ENCODE assay signal across 15 cellular contexts in the genomic region with DNA sequence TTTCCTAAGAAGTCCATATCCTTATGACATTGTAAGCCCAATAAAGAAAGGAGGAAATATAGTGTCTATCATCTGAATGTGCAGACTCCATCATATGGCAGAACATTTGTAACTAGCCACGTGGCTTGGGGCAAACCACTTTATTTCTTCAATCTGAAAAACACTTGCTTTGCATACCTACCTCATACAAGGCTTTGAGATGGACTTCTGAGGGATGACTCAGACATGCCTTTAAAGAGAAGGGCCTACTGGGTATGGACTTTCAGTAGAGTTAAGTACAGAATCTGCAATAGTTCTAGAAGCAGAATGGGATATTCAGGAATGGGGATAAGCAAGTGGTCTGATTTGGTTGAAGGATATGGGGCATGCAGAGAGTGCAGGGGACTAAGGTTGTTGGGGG.
"Had no signal": no experiment of that assay in that cellular context is flagged by ENCODE, and none has a peak within 500 bp of the region (broad histone marks: within the 10 kb centered on the region; RNA-seq: fewer than 3 reads in every experiment).

No MANE protein-coding gene starts in this region.

- H3K4me1 ChIP-seq: prostate gland had no signal

- H3K27me3 ChIP-seq: suprapubic skin had no signal

- H3K4me3 ChIP-seq: prostate gland, spleen, suprapubic skin had no signal

- H3K27ac ChIP-seq: epithelial cell of prostate, prostate gland, spleen, suprapubic skin had no signal

- ATAC-seq: activated T-helper 17 cell treated with anti-CD3 and anti-CD28 coated beads, Interleukin-2, amount 50 U/mL, for 72 hours; effector memory CD8-positive, alpha-beta T cell; sciatic nerve had no signal

- H3K9me3 ChIP-seq: prostate gland, spleen, suprapubic skin had no signal

- DNase-seq: activated CD4-positive, alpha-beta T cell treated with anti-CD3 and anti-CD28 coated beads for 1 hour; activated CD4-positive, alpha-beta T cell treated with anti-CD3 and anti-CD28 coated beads, Interleukin-2, amount 50 U/mL, for 4 hours; activated naive CD4-positive, alpha-beta T cell treated with anti-CD3 and anti-CD28 coated beads for 36 hours; activated T-cell treated with anti-CD3 and anti-CD28 coated beads for 4 hours; cerebellar nuclear complex; dermis blood vessel endothelial cell; effector memory CD8-positive, alpha-beta T cell; foreskin melanocyte; spleen; T1000 had no signal

- H3K36me3 ChIP-seq: prostate gland, spleen, suprapubic skin had no signal
